In the genomic region with DNA sequence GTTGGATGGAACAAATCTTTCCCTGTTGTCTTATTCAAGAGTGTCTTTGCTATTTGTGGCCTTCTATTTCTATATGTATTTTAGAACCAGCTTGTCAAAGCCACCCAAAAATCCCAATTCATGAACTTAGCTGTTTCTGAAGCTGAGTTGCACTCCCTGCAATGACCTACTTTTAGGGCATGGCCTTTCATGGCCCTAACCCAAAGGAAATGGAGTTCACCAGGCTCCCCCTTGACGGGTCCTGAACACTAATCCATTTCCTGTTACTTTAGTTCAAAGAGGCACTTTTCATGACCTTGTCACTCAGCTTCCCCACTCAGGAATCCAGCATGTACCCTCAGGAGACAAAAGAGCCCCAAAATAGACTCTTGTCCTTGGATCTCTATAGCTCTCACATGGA, we compare ENCODE assay signal across 25 cellular contexts. TPM values are rescaled to one million over a fixed set of nuclear protein-coding genes. Genes with fewer than 3 reads are reported as not detected.
DNase-seq lines count a peak whose midpoint lies in the region; ATAC-seq and TF ChIP-seq lines count a peak whose summit lies in the region.
"Had no signal": no experiment of that assay in that cellular context is flagged by ENCODE, and none has a peak within 500 bp of the region (broad histone marks: within the 10 kb centered on the region; RNA-seq: fewer than 3 reads in every experiment).

No MANE protein-coding gene starts in this region.

- peaks cover 89% of the 10 kb centered on the region for H3K79me2 ChIP-seq in DOHH2 (ENCODE audit: control insufficient read depth, low read length)

- H3K9ac ChIP-seq in BLaER1 treated with 17β-estradiol and CSF1 and Interleukin-3, amounts not matched to agents 10 nM and 100 nM: no peak overlapping the region

- no peaks in the 10 kb centered on the region for H3K27me3 ChIP-seq in BLaER1 treated with 17β-estradiol and CSF1 and Interleukin-3, amounts not matched to agents 10 nM and 100 nM
- H3K27me3 ChIP-seq in DOHH2 (ENCODE audit: control insufficient read depth, low read length): no peaks in the 10 kb centered on the region
- H3K27me3 ChIP-seq: brain microvascular endothelial cell, hepatocyte had no signal

- H3K4me2 ChIP-seq in BLaER1 treated with 17β-estradiol and CSF1 and Interleukin-3, amounts not matched to agents 10 nM and 100 nM: peak overlapping the region; percentile 27 to 69 (median 56); a peak in 21 of 22 replicates
- peak overlapping the region; percentile 39 for H3K4me2 ChIP-seq in DOHH2 (ENCODE audit: low read length)
- H3K4me2 ChIP-seq: hepatocyte had no signal

- no peak overlapping the region for H3K4me3 ChIP-seq in BLaER1 treated with 17β-estradiol and CSF1 and Interleukin-3, amounts not matched to agents 10 nM and 100 nM
- H3K4me3 ChIP-seq in DOHH2 (ENCODE audit: low read length): peak overlapping the region; percentile 10
- H3K4me3 ChIP-seq: hepatocyte, prostate gland had no signal

- H3K27ac ChIP-seq in BLaER1 treated with 17β-estradiol and CSF1 and Interleukin-3, amounts not matched to agents 10 nM and 100 nM: no peak overlapping the region
- peak overlapping the region; percentile 6; the same call in 1 of the 2 replicates for H3K27ac ChIP-seq in DOHH2 (ENCODE audit: low read depth, low read length)
- H3K27ac ChIP-seq: brain microvascular endothelial cell, epithelial cell of prostate, hepatocyte, prostate gland had no signal

- H3K9me3 ChIP-seq in BLaER1 treated with 17β-estradiol and CSF1 and Interleukin-3, amounts not matched to agents 10 nM and 100 nM (replicated peaks in 1 of 11): no peaks in the 10 kb centered on the region
- no peaks in the 10 kb centered on the region for H3K9me3 ChIP-seq in DOHH2 (ENCODE audit: control insufficient read depth, insufficient read depth, low read length)
- H3K9me3 ChIP-seq: prostate gland had no signal

- no peak overlapping the region for H3K4me3 Mint-ChIP-seq in T-cell
- H3K4me3 Mint-ChIP-seq: stimulated activated naive CD8-positive, alpha-beta T cell treated with anti-CD3 and anti-CD28 coated beads, Interleukin-15, amount 100 ng/mL, for 72 hours; WTC11 had no signal

- no peaks in the 10 kb centered on the region for H3K9me3 Mint-ChIP-seq in T-cell
- H3K9me3 Mint-ChIP-seq: WTC11 had no signal

- no peaks in the 10 kb centered on the region for H4K20me1 ChIP-seq in BLaER1 treated with 17β-estradiol and CSF1 and Interleukin-3, amounts not matched to agents 10 nM and 100 nM
- no peaks in the 10 kb centered on the region for H4K20me1 ChIP-seq in DOHH2 (ENCODE audit: control insufficient read depth, insufficient read depth, low read depth, low read length)

- POLR2A ChIA-PET in T-cell (lab: Charles Lee): no interaction called here

- H3K9me2 ChIP-seq in DOHH2 (replicated peaks; ENCODE audit: control insufficient read depth, low read length): no peaks in the 10 kb centered on the region

- H3K27ac Mint-ChIP-seq in T-cell: peak overlapping the region; percentile 57 to 59
- H3K27ac Mint-ChIP-seq: activated T-helper 2 cell treated with anti-CD3 and anti-CD28 coated beads, Interferon-gamma antibody, Interleukin-2, Interleukin-4, amounts not matched to agents 10 μg/mL and 5 μg/mL and 100 μg/mL, durations not matched to agents 14 hours and 24 hours and 36 hours; WTC11 had no signal

- peaks cover 21% of the 10 kb centered on the region for H3K36me3 Mint-ChIP-seq in T-cell
- H3K36me3 Mint-ChIP-seq: WTC11 had no signal

- H3F3A ChIP-seq in DOHH2 (ENCODE audit: control insufficient read depth, insufficient read depth): peaks cover 27% of the 10 kb centered on the region

- TF ChIP-seq CTCF in DOHH2 (IDR thresholded peaks at IDR 0.05; ENCODE audit: low read depth, low read length, poor library complexity, severe bottlenecking): no peak

- DNase-seq in T-cell (peak in 3 of 34 experiments; percentile 1 to 12 (median 2)), midbrain (lab: John Stamatoyannopoulos, UW) (no peak), GM19238 (ENCODE audit: insufficient read length, low spot score) (no peak)
- DNase-seq in central memory CD4-positive, alpha-beta T cell: peak; percentile 43
- DNase-seq: brain microvascular endothelial cell; COR-L47; EL; foreskin fibroblast; MM.1S; NCI-H146; NCI-H69; PC-3; SHP77 treated with DMSO at 0.1 percent for 48 hours; stimulated activated naive CD8-positive, alpha-beta T cell treated with anti-CD3 and anti-CD28 coated beads, Interleukin-15, amount 100 ng/mL, for 72 hours; trophoblast cell had no signal

- H3K36me3 ChIP-seq in BLaER1 treated with 17β-estradiol and CSF1 and Interleukin-3, amounts not matched to agents 10 nM and 100 nM: peaks cover 0 to 9% (median 0%) of the 10 kb centered on the region in 11 experiments; a peak in 2 of 22 replicates
- peaks cover 58% of the 10 kb centered on the region for H3K36me3 ChIP-seq in DOHH2 (ENCODE audit: control insufficient read depth, low read length)
- H3K36me3 ChIP-seq: brain microvascular endothelial cell, prostate gland had no signal

- H3K27me3 Mint-ChIP-seq in T-cell: no peaks in the 10 kb centered on the region
- H3K27me3 Mint-ChIP-seq: stimulated activated naive CD8-positive, alpha-beta T cell treated with anti-CD3 and anti-CD28 coated beads, Interleukin-15, amount 100 ng/mL, for 72 hours had no signal

- CTCF ChIA-PET in T-cell (lab: Charles Lee): interaction anchor here in 1 of 2 donors (0.6 kb wide), 1 partner anchor 46 kb away, joined by 5 read pairs; no protein-coding TSS in a partner anchor

- ATAC-seq in T-cell (replicated peaks in 1 of 4) (peak in 3 of 4 experiments; percentile 30 to 60 (median 59)), HG02885 (IDR thresholded peaks at IDR 0.05; ENCODE audit: poor library complexity, unreplicated experiment) (no peak), GM21576 (IDR thresholded peaks at IDR 0.05; ENCODE audit: unreplicated experiment) (no peak)
- ATAC-seq: PC-3; stimulated activated naive CD8-positive, alpha-beta T cell treated with anti-CD3 and anti-CD28 coated beads, Interleukin-15, amount 100 ng/mL, for 72 hours; WTC11 had no signal

- peaks cover 31 to 44% (median 36%) of the 10 kb centered on the region in 3 donors for H3K4me1 Mint-ChIP-seq in T-cell

- H3K4me1 ChIP-seq in BLaER1 treated with 17β-estradiol and CSF1 and Interleukin-3, amounts not matched to agents 10 nM and 100 nM: peaks cover 12 to 21% (median 17%) of the 10 kb centered on the region in 10 experiments
- H3K4me1 ChIP-seq in DOHH2 (ENCODE audit: control insufficient read depth, low read length): peaks cover 94% of the 10 kb centered on the region
- H3K4me1 ChIP-seq: prostate gland had no signal

RNA-seq across cellular contexts. Expression of a gene that starts 7.6 kb away (rescaled TPM):
- 1 to 10 TPM; 6.6 to 8.9 (median 7.5) TPM for total RNA-seq in T-cell

RNA-seq across cellular contexts. Expression of a gene that starts 7.9 kb away (rescaled TPM):
- total RNA-seq in T-cell: under 1 TPM in 4 of 5 donors, not detected in 1; 0.15 to 0.75 (median 0.33) TPM
- total RNA-seq: skeletal muscle tissue had no signal

RNA-seq across cellular contexts. Expression of a gene that starts 48.4 kb away (rescaled TPM):
- 10 to 100 TPM in 3 of 5 donors, 1 to 10 TPM in 2; 7.1 to 16.3 (median 13.6) TPM for total RNA-seq in T-cell

RNA-seq across cellular contexts. Expression of a gene that starts 48.6 kb away (rescaled TPM):
- 10 to 100 TPM; 11.4 to 14.3 (median 13.2) TPM for total RNA-seq in T-cell

RNA-seq across cellular contexts. Expression of a gene that starts 54.0 kb away (rescaled TPM):
- 1 to 10 TPM in 3 of 5 donors, under 1 TPM in 2; 0.33 to 1.7 (median 1.2) TPM for total RNA-seq in T-cell

Comparison
In these comparisons a context has a peak if more than half of its experiments do, and no peak if none do; other contexts are left out.
1. ATAC-seq: peak in T-cell (3 of 4); none in HG02885 (single experiment) and GM21576 (single experiment).